15 cellular contexts compared by ENCODE assay signal in genomic region chr9:16282718-16283117, GRCh38.
DNase-seq lines count a peak whose midpoint lies in the region; ATAC-seq and TF ChIP-seq lines count a peak whose summit lies in the region.
"Had no signal": no experiment of that assay in that cellular context is flagged by ENCODE, and none has a peak within 500 bp of the region (broad histone marks: within the 10 kb centered on the region; RNA-seq: fewer than 3 reads in every experiment).

No MANE protein-coding gene starts in this region.

- H2AK9ac ChIP-seq in IMR-90 (replicated peaks; ENCODE audit: low read depth, low read length, poor library complexity) = no peak overlapping the region

- no peak overlapping the region for H2BK15ac ChIP-seq in IMR-90 (ENCODE audit: low read depth, low read length)

- no peak overlapping the region for H4K8ac ChIP-seq in IMR-90 (ENCODE audit: low read depth in 2 of 2, low read length in 2 of 2)

- no TSS peak for BruUV-seq in IMR-90 (replicated peaks; lab: Mats Ljungman, UMichigan)

- no peak overlapping the region for H3K14ac ChIP-seq in IMR-90 (replicated peaks; ENCODE audit: low read depth, low read length)

- H3K9me2 ChIP-seq in hepatocyte (replicated peaks; ENCODE audit: insufficient read depth) = no peaks in the 10 kb centered on the region

- POLR2A ChIA-PET in IMR-90 (lab: Charles Lee; ENCODE audit: unreplicated experiment) = no interaction called here

- CTCF ChIA-PET in IMR-90 (lab: Yijun Ruan, JAX) = no interaction called here

- H3K79me1 ChIP-seq in IMR-90 (ENCODE audit: low read depth in 1 of 2, low read length in 2 of 2) = no peaks in the 10 kb centered on the region

- H3K27me3 ChIP-seq in IMR-90 (ENCODE audit: control insufficient read depth, insufficient read depth, low read length) = no peaks in the 10 kb centered on the region; the same call in 1 of the 2 replicates
- H3K27me3 ChIP-seq in hepatocyte = no peaks in the 10 kb centered on the region
- no peaks in the 10 kb centered on the region for H3K27me3 ChIP-seq in thyroid gland
- H3K27me3 ChIP-seq in dorsolateral prefrontal cortex = peaks cover 0 to 12% (median 0%) of the 10 kb centered on the region in 45 donors
- H3K27me3 ChIP-seq: BLaER1 had no signal

- H3K27ac ChIP-seq in IMR-90 (ENCODE audit: insufficient read depth, low read length) = peak overlapping the region; percentile 76; the same call in 1 of the 2 replicates
- peak overlapping the region; percentile 59 for H3K27ac ChIP-seq in hepatocyte
- peak overlapping the region; percentile 78 to 82 (median 79) for H3K27ac ChIP-seq in thyroid gland
- H3K27ac ChIP-seq in dorsolateral prefrontal cortex = no peak overlapping the region
- H3K27ac ChIP-seq: BLaER1, GM23248 had no signal

- no peaks in the 10 kb centered on the region for H4K20me1 ChIP-seq in IMR-90 (ENCODE audit: insufficient read depth, low read length)
- no peaks in the 10 kb centered on the region for H4K20me1 ChIP-seq in hepatocyte (ENCODE audit: insufficient read depth, poor library complexity, severe bottlenecking)
- H4K20me1 ChIP-seq: BLaER1 had no signal

- dilution Hi-C loops in IMR-90 (cut with HindIII; ENCODE audit: low sequenced_read_pairs, unreplicated experiment) = no loop called here

- no CpG with 5 or more reads among the region's 9 CpGs for WGBS in IMR-90 (ENCODE audit: extremely low coverage in 2 of 2, insufficient read length in 1 of 2), 2 experiments
- WGBS in hepatocyte (ENCODE audit: low lambda C conversion rate, missing lambda C conversion rate) = 86% methylated on average over 8 of the region's 9 CpGs
- 91% methylated on average over 9 of the region's 9 CpGs for WGBS in thyroid gland, 2 donors

- 0 out of 2 replicates have a peak overlapping the region, but pooled peaks have one; percentile 6 for H2AK5ac ChIP-seq in IMR-90 (ENCODE audit: low read depth, low read length)

- TF ChIP-seq CTCF in IMR-90 (conservative IDR thresholded peaks at IDR 0.05; ENCODE audit: low read depth, low read length) = no peak
- no peak for TF ChIP-seq CTCF in hepatocyte (IDR thresholded peaks at IDR 0.05; ENCODE audit: poor library complexity)
- no peak for TF ChIP-seq CTCF in omental fat pad (IDR thresholded peaks at IDR 0.05)
- no peak for TF ChIP-seq CTCF in thyroid gland (IDR thresholded peaks at IDR 0.05)
- no peak for TF ChIP-seq CTCF in dorsolateral prefrontal cortex (IDR thresholded peaks at IDR 0.05 in 54 of 56, conservative IDR thresholded peaks at IDR 0.05 in 2 of 56; ENCODE audit: low read depth in 1 of 56, partially characterized antibody in 56 of 56)

- H3K4ac ChIP-seq in IMR-90 (ENCODE audit: low read depth, low read length) = no peak overlapping the region

- peak overlapping the region; percentile 24; the same call in 1 of the 2 replicates for H4K5ac ChIP-seq in IMR-90 (ENCODE audit: low read depth, low read length)

- H3K36me3 ChIP-seq in IMR-90 (ENCODE audit: control insufficient read depth, insufficient read depth, low read length) (no peaks in the 10 kb centered on the region), hepatocyte (replicated peaks; ENCODE audit: insufficient read depth, low read depth) (no peaks in the 10 kb centered on the region), thyroid gland (no peaks in the 10 kb centered on the region)
- H3K36me3 ChIP-seq: BLaER1 had no signal

- H3K56ac ChIP-seq in IMR-90 (ENCODE audit: extremely low read depth, insufficient read depth, low read length) = no peak overlapping the region

- no peak for TF ChIP-seq RAD21 in IMR-90 (IDR thresholded peaks at IDR 0.05; ENCODE audit: low read length)

- H4K91ac ChIP-seq in IMR-90 (ENCODE audit: insufficient read depth, low read depth, low read length) = no peak overlapping the region; the same call in 1 of the 2 replicates

- H2BK5ac ChIP-seq in IMR-90 (ENCODE audit: low read depth, low read length, poor library complexity, severe bottlenecking) = no peak overlapping the region

- in situ Hi-C loops in IMR-90 (cut with MboI; ENCODE audit: low sequenced_read_pairs) (no loop called here), G401 (cut with HindIII; ENCODE audit: low sequenced_read_pairs) (no loop called here)

- no peak overlapping the region for H3K23ac ChIP-seq in IMR-90 (ENCODE audit: low read depth, low read length)

- H3K4me2 ChIP-seq in IMR-90 (ENCODE audit: low read depth, low read length) (no peak overlapping the region), hepatocyte (no peak overlapping the region)
- H3K4me2 ChIP-seq: BLaER1 had no signal

- H3K9ac ChIP-seq in IMR-90 (ENCODE audit: low read depth, low read length) = no peak overlapping the region
- H3K9ac ChIP-seq: BLaER1, GM23248 had no signal

- peaks cover 4% of the 10 kb centered on the region; the same call in 1 of the 2 replicates for H3K9me3 ChIP-seq in IMR-90 (ENCODE audit: control insufficient read depth, insufficient read depth, low read length)
- H3K9me3 ChIP-seq in hepatocyte (ENCODE audit: low read depth) = no peaks in the 10 kb centered on the region
- H3K9me3 ChIP-seq in thyroid gland = no peaks in the 10 kb centered on the region
- H3K9me3 ChIP-seq: Caco-2 had no signal

- peak overlapping the region; percentile 15 for H3K18ac ChIP-seq in IMR-90 (ENCODE audit: low read depth, low read length)

- H2AFZ ChIP-seq in IMR-90 (replicated peaks; ENCODE audit: low read length, poor library complexity) = no peak overlapping the region
- H2AFZ ChIP-seq in hepatocyte = no peak overlapping the region
- H2AFZ ChIP-seq: GM23248 had no signal

- intact Hi-C loops in IMR-90 (cut with micrococcal nuclease) (no loop called here), thyroid gland (cut with DNase I) (no loop called here), dorsolateral prefrontal cortex (cut with DNase I) (no loop called here)

- no peak overlapping the region for H2BK20ac ChIP-seq in IMR-90 (ENCODE audit: low read depth, low read length)

- no peak for TF ChIP-seq POLR2A in IMR-90 (IDR thresholded peaks at IDR 0.05; ENCODE audit: low read depth, low read length)
- TF ChIP-seq POLR2A in thyroid gland (IDR thresholded peaks at IDR 0.05) = no peak

- no peaks in the 10 kb centered on the region for H3K9me1 ChIP-seq in IMR-90 (ENCODE audit: insufficient read depth, low read length)

- DNase-seq in IMR-90 = no peak
- no peak for DNase-seq in hepatocyte (ENCODE audit: low spot score)
- DNase-seq in omental fat pad (ENCODE audit: low spot score) = no peak
- DNase-seq in thyroid gland = no peak
- DNase-seq in G401 (ENCODE audit: low spot score) = no peak
- DNase-seq in dorsolateral prefrontal cortex = no peak
- DNase-seq: 8988T; AML-193; Caco-2; CD8-positive, alpha-beta memory T cell; DMS53 had no signal

- H3K4me3 ChIP-seq in IMR-90 (ENCODE audit: insufficient read depth, low read depth, low read length) (no peak overlapping the region), hepatocyte (no peak overlapping the region), thyroid gland (replicated peaks in 1 of 3) (no peak overlapping the region), dorsolateral prefrontal cortex (no peak overlapping the region)
- H3K4me3 ChIP-seq: BLaER1, GM23248 had no signal

- no peak overlapping the region for H2BK120ac ChIP-seq in IMR-90 (ENCODE audit: low read depth, low read length)

- no peaks in the 10 kb centered on the region for H3K79me2 ChIP-seq in hepatocyte

- ATAC-seq in IMR-90 (ENCODE audit: low read depth) = peak; percentile 9; the same call in 1 of the 2 replicates
- ATAC-seq in omental fat pad (ENCODE audit: low FRiP score) = peak; percentile 7
- ATAC-seq in HG03280 (IDR thresholded peaks at IDR 0.05; ENCODE audit: unreplicated experiment) = no peak
- ATAC-seq: HepG2 had no signal

- H3K4me1 ChIP-seq in IMR-90 (ENCODE audit: control insufficient read depth, insufficient read depth, low read length) (peaks cover 10% of the 10 kb centered on the region), hepatocyte (ENCODE audit: insufficient read depth) (peaks cover 4% of the 10 kb centered on the region), thyroid gland (peaks cover 15 to 33% of the 10 kb centered on the region in 2 donors)
- H3K4me1 ChIP-seq: BLaER1, Caco-2 had no signal

TF ChIP-seq in IMR-90, 13 proteins besides CTCF, POLR2A, EP300 and RAD21:
- TF ChIP-seq MXI1 (IDR thresholded peaks at IDR 0.05; ENCODE audit: borderline replicate concordance, low read depth, low read length) (no peak), RCOR1 (IDR thresholded peaks at IDR 0.05; ENCODE audit: insufficient replicate concordance, low read length) (no peak), SMC3 (IDR thresholded peaks at IDR 0.05; ENCODE audit: low read depth, low read length) (no peak), NFE2L2 (IDR thresholded peaks at IDR 0.05; ENCODE audit: low read depth, low read length) (no peak), ELK1 (IDR thresholded peaks at IDR 0.05; ENCODE audit: borderline replicate concordance, low read depth, low read length) (no peak)

Comparison
In these comparisons a context has a peak if more than half of its experiments do, and no peak if none do; other contexts are left out.
1. H3K27ac ChIP-seq: peak in IMR-90 (single experiment), hepatocyte (single experiment) and thyroid gland (3 of 3); none in dorsolateral prefrontal cortex (0 of 59).